13 cellular contexts compared by ENCODE assay signal in the genomic region with DNA sequence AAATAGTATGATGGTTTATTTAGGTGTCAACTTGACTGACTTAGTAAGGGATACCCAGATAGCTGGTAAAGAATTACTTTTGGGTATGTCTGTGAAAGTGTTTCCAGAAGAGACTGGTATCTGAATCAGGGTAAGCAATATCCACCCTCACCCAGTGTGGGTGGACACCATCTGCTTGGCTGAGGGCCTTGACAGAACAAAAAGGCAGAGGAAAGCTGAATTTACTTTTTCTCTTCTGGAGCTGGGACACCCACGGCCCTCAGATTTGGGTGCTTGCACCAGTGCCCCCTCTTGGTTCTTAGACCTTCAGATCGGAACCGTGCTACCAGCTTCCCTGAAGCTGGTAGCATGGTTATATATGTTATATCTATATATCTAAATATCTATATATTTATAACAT.
DNase-seq lines count a peak whose midpoint lies in the region; ATAC-seq lines count a peak whose summit lies in the region.
"Had no signal": no experiment of that assay in that cellular context is flagged by ENCODE, and none has a peak within 500 bp of the region (broad histone marks: within the 10 kb centered on the region; RNA-seq: fewer than 3 reads in every experiment).

No MANE protein-coding gene starts in this region.

- no peak for ATAC-seq in sciatic nerve
- no peak for ATAC-seq in HG02798 (IDR thresholded peaks at IDR 0.05; ENCODE audit: poor library complexity, unreplicated experiment)
- ATAC-seq: CD8-positive, alpha-beta T cell had no signal

- DNase-seq in Ammon's horn (ENCODE audit: low spot score) (peak; percentile 13), inferior parietal cortex (ENCODE audit: extremely low spot score) (peak; percentile 28), superior temporal gyrus (ENCODE audit: extremely low spot score) (peak; percentile 29), sciatic nerve (ENCODE audit: low spot score) (no peak)
- DNase-seq: 8988T; ACHN; Caco-2; Calu3; CD4-positive, alpha-beta T cell; CD8-positive, alpha-beta T cell; DMS79 treated with DMSO at 0.1 percent for 48 hours; GF-D8 had no signal

- intact Hi-C loops in sciatic nerve (cut with DNase I), result loop anchor here (10.0 kb wide), 1 partner anchor 1046 kb away; no protein-coding TSS in a partner anchor
